36 cellular contexts compared by ENCODE assay signal in the genomic region with DNA sequence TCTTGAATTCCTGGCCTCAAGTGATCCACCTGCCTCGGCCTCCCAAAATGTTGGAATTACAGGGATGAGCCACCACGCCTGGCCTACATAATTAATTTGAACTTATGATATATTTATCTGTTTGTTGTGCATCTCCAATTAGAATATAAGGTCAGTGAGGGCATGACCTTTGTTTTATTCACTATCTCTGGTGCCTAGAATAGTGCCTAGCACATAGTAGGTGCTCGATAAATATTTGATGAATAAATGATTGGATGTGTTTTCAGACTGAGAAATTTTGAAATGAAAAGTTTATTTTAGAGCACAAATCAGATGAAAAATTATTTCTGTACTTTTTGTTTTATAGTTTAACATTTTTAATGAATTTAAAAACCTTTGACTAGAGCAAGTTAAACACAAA.
"Had no signal": no experiment of that assay in that cellular context is flagged by ENCODE, and none has a peak within 500 bp of the region (broad histone marks: within the 10 kb centered on the region; RNA-seq: fewer than 3 reads in every experiment).

No MANE protein-coding gene starts in this region.

- H3K9me3 ChIP-seq: MG63 had no signal

- H3K4me3 ChIP-seq: MG63 had no signal

- DNase-seq: Karpas-422, Kasumi-1, MG63, MM.1S, MV-4-11, NCI-H1048, NCI-H1092, NCI-H1092 treated with DMSO at 0.1 percent for 48 hours, NCI-H1105, NCI-H1105 treated with DMSO at 0.1 percent for 48 hours, NCI-H1417, NCI-H1417 treated with DMSO at 0.1 percent for 48 hours, NCI-H1436, NCI-H1436 treated with DMSO at 0.1 percent for 48 hours, NCI-H146, NCI-H1694, NCI-H1694 treated with DMSO at 0.1 percent for 48 hours, NCI-H187, NCI-H187 treated with DMSO at 0.1 percent for 48 hours, NCI-H1930, NCI-H2029, NCI-H2029 treated with DMSO at 0.1 percent for 48 hours, NCI-H2081, NCI-H2081 treated with DMSO at 0.1 percent for 48 hours, NCI-H2107, NCI-H2171, NCI-H2171 treated with DMSO at 0.1 percent for 48 hours, NCI-H2227 treated with DMSO at 0.1 percent for 48 hours, NCI-H226, NCI-H345, NCI-H446, NCI-H446 treated with DMSO at 0.1 percent for 48 hours, NCI-H510A, NCI-H510A treated with DMSO at 0.1 percent for 48 hours, NCI-H524, NCI-H524 treated with DMSO at 0.1 percent for 48 hours had no signal

- H3K27me3 ChIP-seq: MG63 had no signal

- H3K36me3 ChIP-seq: MG63 had no signal
